ENCODE assay signal across 8 cellular contexts in the genomic region with DNA sequence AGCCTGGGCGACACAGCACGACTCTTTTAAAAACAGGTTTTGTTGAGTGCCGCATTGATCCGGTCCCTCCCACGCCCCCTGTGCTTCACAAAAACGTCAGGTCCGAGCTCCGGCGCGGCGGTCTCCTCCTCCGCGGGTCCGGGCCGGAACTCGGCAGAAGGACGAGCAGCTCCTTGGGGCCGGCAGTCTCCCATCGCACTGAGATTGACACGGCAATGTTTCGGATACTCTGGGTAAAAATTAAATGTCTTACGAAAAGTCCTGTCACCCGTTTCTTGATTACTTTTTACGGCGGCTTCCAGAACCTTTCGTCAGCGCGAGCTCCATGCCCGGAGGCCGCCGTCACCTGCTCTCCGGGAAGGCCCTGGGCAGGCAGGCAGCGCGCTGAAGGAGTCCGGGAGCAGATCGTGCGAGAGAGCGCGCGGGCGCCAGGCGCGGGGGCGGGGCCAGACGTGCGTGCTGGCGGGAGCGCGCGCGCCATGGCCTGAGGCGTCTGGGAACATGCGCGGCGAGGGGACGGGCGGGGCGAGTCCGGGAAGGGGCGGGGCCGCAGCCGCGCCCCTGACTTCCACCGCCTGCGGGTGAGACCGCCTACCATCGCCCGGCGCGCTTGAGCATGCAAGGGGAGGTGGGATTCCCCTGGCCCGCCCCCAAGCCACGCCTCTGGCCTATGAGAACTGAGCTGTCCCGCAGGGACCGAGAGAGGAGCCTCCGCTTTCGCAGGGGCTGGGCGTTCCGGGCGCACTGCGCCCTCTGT. TPM values are rescaled to one million over a fixed set of nuclear protein-coding genes. Genes with fewer than 3 reads are reported as not detected.
DNase-seq lines count a peak whose midpoint lies in the region; ATAC-seq and TF ChIP-seq lines count a peak whose summit lies in the region.

No MANE protein-coding gene starts in this region.

- in situ Hi-C loops in KBM-7 (cut with MboI; ENCODE audit: low pct_unique_long_range_greater_than_20kb, low sequenced_read_pairs): no loop called here

- H3K4me1 ChIP-seq in PC-9 (replicated peaks; ENCODE audit: insufficient read depth): no peaks in the 10 kb centered on the region
- no peaks in the 10 kb centered on the region for H3K4me1 ChIP-seq in muscle layer of colon (ENCODE audit: insufficient read depth, low read length)

- peaks cover 29% of the 10 kb centered on the region; the same call in 1 of the 2 replicates for H3F3A ChIP-seq in PC-9 (ENCODE audit: insufficient read depth, low read depth)

- CTCF ChIA-PET in PC-9 (lab: Charles Lee): interaction anchor here (0.5 to 1.8 kb wide), 26 partner anchors 17 to 1119 kb away, joined by 3 to 47 read pairs (median 4); partner anchors contain the start of genes TFAP4 and ZNF213

- H3K9me3 ChIP-seq in PC-9 (ENCODE audit: insufficient read depth, low read depth): no peaks in the 10 kb centered on the region
- no peaks in the 10 kb centered on the region for H3K9me3 ChIP-seq in muscle layer of colon (ENCODE audit: low read length)

- intact Hi-C loops in PC-9 (cut with micrococcal nuclease; ENCODE audit: unreplicated experiment): loop anchor here (1.0 to 10.0 kb wide), 10 partner anchors 18 to 559 kb away; partner anchors contain the start of genes ADCY9 and CREBBP

- H3K79me2 ChIP-seq in PC-9 (ENCODE audit: low read depth): no peaks in the 10 kb centered on the region

- peak; percentile 84 for TF ChIP-seq POLR2A in erythroblast (IDR thresholded peaks at IDR 0.05; ENCODE audit: low read length)

- H3K27ac ChIP-seq in PC-9 (peak overlapping the region; percentile 61), muscle layer of colon (ENCODE audit: low read depth, low read length) (peak overlapping the region; percentile 59)

- ATAC-seq in GM21723 (IDR thresholded peaks at IDR 0.05; ENCODE audit: unreplicated experiment): peak; percentile 94
- peak; percentile 97 to 98 for ATAC-seq in activated T-cell treated with anti-CD3 and anti-CD28 coated beads, Interleukin-2, amount 50 U/mL, for 4 hours

- H3K36me3 Mint-ChIP-seq in activated T-cell treated with anti-CD3 and anti-CD28 coated beads, Interleukin-2, amount 50 U/mL, for 4 hours (ENCODE audit: insufficient read depth): no peaks in the 10 kb centered on the region

- H3K4me3 Mint-ChIP-seq in activated T-cell treated with anti-CD3 and anti-CD28 coated beads, Interleukin-2, amount 50 U/mL, for 4 hours: peak overlapping the region; percentile 92

- H3K36me3 ChIP-seq in PC-9 (ENCODE audit: low read depth) (no peaks in the 10 kb centered on the region), muscle layer of colon (ENCODE audit: insufficient read depth, low read length) (no peaks in the 10 kb centered on the region)

- peak overlapping the region; percentile 81 for H2AFZ ChIP-seq in PC-9

- H3K4me1 Mint-ChIP-seq in activated T-cell treated with anti-CD3 and anti-CD28 coated beads, Interleukin-2, amount 50 U/mL, for 4 hours (ENCODE audit: low read depth): peaks cover 6% of the 10 kb centered on the region

- DNase-seq in DMS53 treated with DMSO at 0.1 percent for 48 hours (lab: John Stamatoyannopoulos, UW; ENCODE audit: unreplicated experiment): peak; percentile 96
- DNase-seq in KBM-7: peak; percentile 100
- DNase-seq in PC-9: peak; percentile 93 to 100
- DNase-seq in activated T-cell treated with anti-CD3 and anti-CD28 coated beads, Interleukin-2, amount 50 U/mL, for 4 hours: peak; percentile 100
- peak; percentile 99 for DNase-seq in erythroblast (lab: John Stamatoyannopoulos, UW)
- DNase-seq in stimulated activated CD8-positive, alpha-beta memory T cell treated with anti-CD3 and anti-CD28 coated beads, Interleukin-7, amount 100 ng/mL, for 1 hour (ENCODE audit: low read depth in 2 of 2): peak; percentile 97

- peak overlapping the region; percentile 83 for H3K4me3 ChIP-seq in PC-9
- H3K4me3 ChIP-seq in muscle layer of colon (ENCODE audit: low read depth in 1 of 2, low read length in 2 of 2): peak overlapping the region; percentile 17 to 59

- no peaks in the 10 kb centered on the region for H3K27me3 ChIP-seq in PC-9 (ENCODE audit: insufficient read depth, low read depth)
- H3K27me3 ChIP-seq in muscle layer of colon (ENCODE audit: control insufficient read depth in 1 of 2, insufficient read depth in 2 of 2, low read length in 2 of 2): no peaks in the 10 kb centered on the region

- H3K27me3 Mint-ChIP-seq in activated T-cell treated with anti-CD3 and anti-CD28 coated beads, Interleukin-2, amount 50 U/mL, for 4 hours (ENCODE audit: low read depth): no peaks in the 10 kb centered on the region

- no peaks in the 10 kb centered on the region; the same call in 1 of the 2 replicates for H4K20me1 ChIP-seq in PC-9 (ENCODE audit: insufficient read depth)

- H3K9me2 ChIP-seq in PC-9 (ENCODE audit: insufficient read depth): no peaks in the 10 kb centered on the region

- POLR2A ChIA-PET in PC-9 (lab: Charles Lee; ENCODE audit: unreplicated experiment): interaction anchor here (0.5 to 1.6 kb wide), 13 partner anchors 12 to 846 kb away, joined by 3 to 35 read pairs (median 4); partner anchors contain the start of genes SRL and TFAP4

- peak overlapping the region; percentile 76 for H3K9ac ChIP-seq in muscle layer of colon (ENCODE audit: low read length)

- no peaks in the 10 kb centered on the region for H3K9me3 Mint-ChIP-seq in activated T-cell treated with anti-CD3 and anti-CD28 coated beads, Interleukin-2, amount 50 U/mL, for 4 hours

- BruUV-seq in PC-9 (replicated peaks; lab: Mats Ljungman, UMichigan): no TSS peak

- TF ChIP-seq CTCF in PC-9 (conservative IDR thresholded peaks at IDR 0.05): no peak

- H3K4me2 ChIP-seq in PC-9: peak overlapping the region; percentile 54

RNA-seq across cellular contexts. Expression of gene SRL, which starts 11.7 kb away (rescaled TPM):
- total RNA-seq in PC-9 (2021): not detected in 2 replicates
- total RNA-seq in activated T-cell treated with anti-CD3 and anti-CD28 coated beads, Interleukin-2, amount 50 U/mL, for 4 hours: under 1 TPM in 1 of 3 donors, not detected in 2; 0.05 TPM

RNA-seq across cellular contexts. Expression of gene TFAP4, which starts 19.3 kb away (rescaled TPM):
- 25.0 and 34.8 TPM in 2 replicates for total RNA-seq in PC-9 (2021)
- 10 to 100 TPM; 61.3 to 77.9 (median 65.5) TPM for total RNA-seq in activated T-cell treated with anti-CD3 and anti-CD28 coated beads, Interleukin-2, amount 50 U/mL, for 4 hours

Comparison
In these comparisons a context has a peak if more than half of its experiments do, and no peak if none do; other contexts are left out.
1. Peak in every context shown above with its lines: DNase-seq, ATAC-seq, H3K4me3 ChIP-seq and H3K27ac ChIP-seq.